16 cellular contexts compared by ENCODE assay signal in the genomic region with DNA sequence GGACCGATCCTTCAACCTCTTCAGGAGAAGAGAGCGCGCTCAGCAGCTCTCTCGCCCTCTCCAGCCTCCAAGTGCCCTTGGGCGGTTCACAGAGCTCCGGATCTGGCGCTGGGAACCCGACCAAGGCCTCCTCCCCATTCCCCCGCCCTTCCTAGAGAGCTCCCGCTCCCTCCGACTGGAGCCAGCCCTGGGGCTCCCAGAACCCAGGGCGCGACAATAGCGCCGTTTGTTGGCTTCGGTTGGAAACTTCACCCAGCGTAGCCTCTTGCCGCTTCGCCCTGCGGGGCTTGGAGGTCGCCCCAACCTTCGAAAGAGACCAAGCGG. TPM values are rescaled to one million over a fixed set of nuclear protein-coding genes. Genes with fewer than 3 reads are reported as not detected.
DNase-seq lines count a peak whose midpoint lies in the region; ATAC-seq, FAIRE-seq and TF ChIP-seq lines count a peak whose summit lies in the region.
"Had no signal": no experiment of that assay in that cellular context is flagged by ENCODE, and none has a peak within 500 bp of the region (broad histone marks: within the 10 kb centered on the region; RNA-seq: fewer than 3 reads in every experiment).

No MANE protein-coding gene starts in this region.

- intact Hi-C loops in right lobe of liver (cut with DNase I): no loop called here
- intact Hi-C loops in HepG2 (cut with micrococcal nuclease; ENCODE audit: unreplicated experiment): no loop called here

- TF ChIP-seq POLR2A in right lobe of liver (IDR thresholded peaks at IDR 0.05) (no peak), HepG2 (IDR thresholded peaks at IDR 0.05; ENCODE audit: insufficient read depth in 1 of 2, low read depth in 2 of 2, low read length in 2 of 2) (no peak)

- TF ChIP-seq EP300 in HepG2 (IDR thresholded peaks at IDR 0.05; ENCODE audit: low read depth in 2 of 2, low read length in 2 of 2) (no peak), HepG2 (CRISPR knock-in tag; IDR thresholded peaks at IDR 0.05; ENCODE audit: borderline replicate concordance) (no peak)

- TF ChIP-seq CTCF in right lobe of liver (IDR thresholded peaks at IDR 0.05): peak in 2 of 4 donors; percentile 5 to 15
- no peak for TF ChIP-seq CTCF in HepG2 (CRISPR knock-in tag; IDR thresholded peaks at IDR 0.05)

- H3K4me3 ChIP-seq in right lobe of liver (no peak overlapping the region), HepG2 (replicated peaks in 1 of 3; ENCODE audit: insufficient read depth in 1 of 3, low read depth in 2 of 3, low read length in 3 of 3) (no peak overlapping the region)
- H3K4me3 ChIP-seq: sigmoid colon had no signal

- no peaks in the 10 kb centered on the region for H4K20me1 ChIP-seq in HepG2 (ENCODE audit: insufficient read depth, low read length)

- H3K36me3 ChIP-seq in right lobe of liver: no peaks in the 10 kb centered on the region
- H3K36me3 ChIP-seq in HepG2 (replicated peaks in 1 of 2; ENCODE audit: control insufficient read depth in 1 of 2, insufficient read depth in 2 of 2, low read length in 2 of 2): no peaks in the 10 kb centered on the region
- H3K36me3 ChIP-seq: sigmoid colon had no signal

- CTCF ChIA-PET in HepG2 (lab: Yijun Ruan, JAX; ENCODE audit: low intra/inter-chr PET ratio, low total read pairs): no interaction called here

- H3K9me3 ChIP-seq in right lobe of liver: no peaks in the 10 kb centered on the region
- H3K9me3 ChIP-seq in HepG2 (ENCODE audit: low read length): no peaks in the 10 kb centered on the region
- H3K9me3 ChIP-seq: sigmoid colon had no signal

- H3K79me2 ChIP-seq in HepG2 (ENCODE audit: insufficient read depth, low read length): no peaks in the 10 kb centered on the region

- no peak for DNase-seq in right lobe of liver
- no peak for DNase-seq in HepG2 (ENCODE audit: low spot score)
- DNase-seq in ecto neural progenitor cell (ENCODE audit: low spot score): peak; percentile 84
- peak; percentile 36 for DNase-seq in medulla oblongata (ENCODE audit: extremely low spot score)
- DNase-seq in middle frontal gyrus (ENCODE audit: extremely low spot score, low spot score): no peak
- no peak for DNase-seq in SKM-1 treated with dmso at 0.1 percent for 144 hours (lab: John Stamatoyannopoulos, UW; ENCODE audit: unreplicated experiment)
- DNase-seq in SW 1271 (lab: John Stamatoyannopoulos, UW): no peak
- DNase-seq: activated naive CD8-positive, alpha-beta T cell treated with anti-CD3 and anti-CD28 coated beads for 36 hours; mesenchymal stem cell; NCI-H1417 treated with DMSO at 0.1 percent for 48 hours; sigmoid colon; T-helper 2 cell had no signal

- H2AFZ ChIP-seq in HepG2 (ENCODE audit: low read length): no peak overlapping the region

- H3K27me3 ChIP-seq in right lobe of liver (peaks cover 0 to 49% of the 10 kb centered on the region in 2 donors), HepG2 (ENCODE audit: control insufficient read depth in 1 of 2, insufficient read depth in 2 of 2, low read length in 2 of 2) (no peaks in the 10 kb centered on the region; a peak in 2 of 5 replicates)

- H3K4me1 ChIP-seq in right lobe of liver (no peaks in the 10 kb centered on the region), HepG2 (ENCODE audit: insufficient read depth, low read length) (no peaks in the 10 kb centered on the region)
- H3K4me1 ChIP-seq: foreskin keratinocyte had no signal

- FAIRE-seq in HepG2 (lab: Jason Lieb, UNC): no peak

- in situ Hi-C loops in HepG2 (cut with HindIII; ENCODE audit: extremely low pct_ligation_motif_present, low pct_unique_long_range_greater_than_20kb): no loop called here

- POLR2A ChIA-PET in HepG2 (lab: Yijun Ruan, JAX): no interaction called here

- H3K27ac ChIP-seq in right lobe of liver (no peak overlapping the region), HepG2 (ENCODE audit: extremely low read length, insufficient read depth, low read length) (no peak overlapping the region)
- H3K27ac ChIP-seq: foreskin keratinocyte, sigmoid colon had no signal

- no peak for TF ChIP-seq RAD21 in HepG2 (CRISPR knock-in tag; IDR thresholded peaks at IDR 0.05)

- H3K9ac ChIP-seq in HepG2 (ENCODE audit: insufficient read depth, low read depth, low read length): no peak overlapping the region

- no TSS peak for BruUV-seq in HepG2 (replicated peaks; lab: Mats Ljungman, UMichigan)

- WGBS in right lobe of liver (ENCODE audit: insufficient coverage, low coverage, low lambda C conversion rate, missing lambda C conversion rate): 0% methylated on average over 1 of the region's 23 CpGs
- no CpG with 5 or more reads among the region's 23 CpGs for WGBS in HepG2 (ENCODE audit: low lambda C conversion rate)

- H3K4me2 ChIP-seq in HepG2 (ENCODE audit: low read depth, low read length): no peak overlapping the region

- peak in 3 of 4 donors; percentile 15 to 25 (median 17) for ATAC-seq in right lobe of liver
- no peak for ATAC-seq in HepG2
- ATAC-seq in GM19452 (IDR thresholded peaks at IDR 0.05; ENCODE audit: unreplicated experiment): no peak

TF ChIP-seq in HepG2, 621 proteins besides CTCF, POLR2A, EP300 and RAD21:
- no peak for TF ChIP-seq DMAP1 (CRISPR knock-in tag; IDR thresholded peaks at IDR 0.05)
- no peak for TF ChIP-seq ZNF432 (CRISPR knock-in tag; IDR thresholded peaks at IDR 0.05; ENCODE audit: borderline replicate concordance)
- no peak for TF ChIP-seq CBX1 (IDR thresholded peaks at IDR 0.05; ENCODE audit: low read depth)
TF ChIP-seq in HepG2: peak in this region for 0.

RNA-seq across cellular contexts. Expression of a gene that starts 3.1 kb away (rescaled TPM):
- not detected for total RNA-seq in right lobe of liver
- not detected in 2 replicates for total RNA-seq in HepG2 (2016; rRNA removed; fragmentation: Illumina TruSeq; extraction: Trizol)
- total RNA-seq in HepG2 (2016; cell fraction: cytosol; rRNA removed; fragmentation: Illumina TruSeq; extraction: Trizol; ENCODE audit: low read depth): not detected in 2 replicates
- total RNA-seq in HepG2 (2016; cell fraction: insoluble cytoplasmic fraction; rRNA removed; fragmentation: Illumina TruSeq; extraction: Trizol): not detected in 2 replicates
- total RNA-seq in HepG2 (2016; cell fraction: membrane; rRNA removed; fragmentation: Illumina TruSeq; extraction: Trizol): not detected in 2 replicates
- not detected in 2 replicates for total RNA-seq in HepG2 (2016; cell fraction: nucleus; rRNA removed; fragmentation: Illumina TruSeq; extraction: Trizol)
- polyA plus RNA-seq in HepG2 (2011; rRNA removed): not detected in 2 replicates
- polyA plus RNA-seq in HepG2 (2011; cell fraction: cytosol; rRNA removed): not detected in 2 replicates
- polyA plus RNA-seq in HepG2 (2011; cell fraction: nucleus; rRNA removed): not detected in 2 replicates
- not detected in 2 replicates for polyA plus RNA-seq in HepG2 (2012)
- not detected in 2 replicates for polyA plus RNA-seq in HepG2 (2016; cell fraction: cytosol; fragmentation: Illumina TruSeq; extraction: Trizol; ENCODE audit: low read depth)
- not detected in 2 replicates for polyA plus RNA-seq in HepG2 (2016; cell fraction: insoluble cytoplasmic fraction; fragmentation: Illumina TruSeq; extraction: Trizol; ENCODE audit: low read depth)
- polyA plus RNA-seq in HepG2 (2016; cell fraction: membrane; fragmentation: Illumina TruSeq; extraction: Trizol; ENCODE audit: low read depth): not detected in 2 replicates
- not detected in 2 replicates for polyA plus RNA-seq in HepG2 (2016; cell fraction: nucleus; fragmentation: Illumina TruSeq; extraction: Trizol; ENCODE audit: insufficient read depth, low read depth)
- not detected in 2 replicates for polyA minus RNA-seq in HepG2 (2011; rRNA and poly(A)+ RNA removed; ENCODE audit: low replicate concordance)
- polyA minus RNA-seq in HepG2 (2011; cell fraction: cytosol; rRNA and poly(A)+ RNA removed): not detected in 2 replicates
- not detected in 2 replicates for polyA minus RNA-seq in HepG2 (2011; cell fraction: nucleus; rRNA and poly(A)+ RNA removed)
- total RNA-seq: activated CD8-positive, alpha-beta memory T cell treated with anti-CD3 and anti-CD28 coated beads for 36 hours; activated naive CD8-positive, alpha-beta T cell treated with anti-CD3 and anti-CD28 coated beads for 36 hours; foreskin keratinocyte; sigmoid colon had no signal
- polyA plus RNA-seq: AG04450, foreskin keratinocyte, sigmoid colon had no signal

Comparison
In these comparisons a context has a peak if more than half of its experiments do, and no peak if none do; other contexts are left out.
1. ATAC-seq: peak in right lobe of liver (3 of 4); none in HepG2 (single experiment) and GM19452 (single experiment).
2. DNase-seq: peak in ecto neural progenitor cell (single experiment) and medulla oblongata (single experiment); none in right lobe of liver (0 of 3), HepG2 (single experiment), middle frontal gyrus (single experiment), SKM-1 treated with dmso at 0.1 percent for 144 hours (single experiment) and SW 1271 (0 of 2).